8 cellular contexts compared by ENCODE assay signal in the genomic region with DNA sequence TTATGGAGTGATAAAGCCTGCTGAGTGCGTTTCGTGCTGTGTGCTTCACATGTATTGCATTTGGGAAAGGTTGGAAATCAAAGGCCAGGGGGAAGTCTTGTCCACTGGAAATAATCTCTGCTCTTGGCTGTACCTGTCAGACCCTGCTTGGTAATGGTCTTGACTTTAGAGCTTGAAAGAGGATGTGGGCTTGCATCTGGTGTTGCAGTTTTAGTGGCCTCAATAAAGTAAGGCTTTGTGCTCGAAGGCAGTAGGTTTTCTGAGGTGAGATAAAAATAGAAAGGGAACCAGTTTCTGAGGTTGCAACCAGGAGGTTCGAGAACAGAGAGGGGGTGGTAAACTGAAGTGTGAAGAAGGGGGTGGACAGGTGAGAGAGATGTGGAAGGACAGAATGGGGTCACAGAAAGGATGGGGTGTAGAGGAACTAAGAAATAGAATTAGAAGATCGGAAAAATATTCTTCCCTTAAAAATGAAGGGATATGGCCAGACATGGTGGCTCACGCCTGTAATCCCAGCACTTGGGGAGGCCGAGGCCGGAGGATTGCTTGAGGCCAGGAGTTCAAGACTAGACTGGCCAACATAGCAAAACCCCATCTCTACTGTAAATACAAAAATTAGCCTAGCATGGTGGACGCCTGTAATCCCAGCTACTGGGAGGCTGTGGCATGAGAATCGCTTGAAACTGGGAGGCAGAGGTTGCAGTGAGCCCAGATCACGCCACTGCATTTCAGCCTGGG. TPM values are rescaled to one million over a fixed set of nuclear protein-coding genes. Genes with fewer than 3 reads are reported as not detected.
A peak's percentile ranks its signal among the peaks of the same experiment; 100 is the strongest.
DNase-seq lines count a peak whose midpoint lies in the region; ATAC-seq and TF ChIP-seq lines count a peak whose summit lies in the region.

No MANE protein-coding gene starts in this region.

- H3K4me1 ChIP-seq in ACC112 (ENCODE audit: control insufficient read depth, insufficient read depth, low read length, unreplicated experiment) (peaks cover 22% of the 10 kb centered on the region), iPS-18a (ENCODE audit: control insufficient read depth, low read depth, low read length) (peaks cover 14% of the 10 kb centered on the region), testis (peaks cover 30% of the 10 kb centered on the region)

- 44 to 46% methylated on average over 11 of the region's 11 CpGs for WGBS in testis, 2 donors

- H3K27ac ChIP-seq in ACC112 (ENCODE audit: low read depth, low read length) (peak overlapping the region; percentile 75), iPS-18a (ENCODE audit: low read length) (peak overlapping the region; percentile 97), testis (peak overlapping the region; percentile 96 to 99)

- peaks cover 69% of the 10 kb centered on the region for H3K4me1 Mint-ChIP-seq in activated B cell treated with CpG ODN at 0.5 μM for 24 hours

- H2AFZ ChIP-seq in ACC112 (ENCODE audit: low read length, unreplicated experiment) = peak overlapping the region; percentile 90

- H3K79me2 ChIP-seq in ACC112 (ENCODE audit: control insufficient read depth, insufficient read depth, low read length, unreplicated experiment) = peaks cover 72% of the 10 kb centered on the region

- intact Hi-C loops in activated B cell treated with CpG ODN at 0.5 μM for 24 hours (cut with micrococcal nuclease) (loop anchor here (5.0 to 10.0 kb wide), 6 partner anchors 146 to 882 kb away; a partner anchor contains a TSS), testis (cut with DNase I; ENCODE audit: low total_unique reads) (no loop called here)

- TF ChIP-seq CTCF in activated B cell treated with CpG ODN at 0.5 μM for 24 hours (IDR thresholded peaks at IDR 0.05) = no peak
- no peak for TF ChIP-seq CTCF in testis (IDR thresholded peaks at IDR 0.05)

- peak overlapping the region; percentile 98 for H3K9ac ChIP-seq in iPS-18a (ENCODE audit: low read length)

- H3K9me3 ChIP-seq in iPS-18a (ENCODE audit: control insufficient read depth, low read depth, low read length) (no peaks in the 10 kb centered on the region), testis (no peaks in the 10 kb centered on the region)

- DNase-seq in activated B cell treated with CpG ODN at 0.5 μM for 24 hours = no peak
- DNase-seq in testis = no peak
- no peak for DNase-seq in HCEC 1CT
- DNase-seq in stimulated activated naive CD4-positive, alpha-beta T cell treated with Interleukin-2 at 50 U/mL for 16 hours (lab: John Stamatoyannopoulos, UW) = no peak

- POLR2A ChIA-PET in activated B cell treated with CpG ODN at 0.5 μM for 24 hours (lab: Charles Lee) = interaction anchor here (0.6 to 1.6 kb wide), 7 partner anchors 18 to 483 kb away, joined by 3 to 7 read pairs (median 5); a partner anchor contains a TSS

- no peaks in the 10 kb centered on the region for H3K27me3 Mint-ChIP-seq in activated B cell treated with CpG ODN at 0.5 μM for 24 hours

- no peaks in the 10 kb centered on the region for H3K27me3 ChIP-seq in ACC112 (ENCODE audit: insufficient read depth, low read length)
- no peaks in the 10 kb centered on the region for H3K27me3 ChIP-seq in iPS-18a (ENCODE audit: control insufficient read depth, insufficient read depth, low read length)
- H3K27me3 ChIP-seq in testis = no peaks in the 10 kb centered on the region

- CTCF ChIA-PET in activated B cell treated with CpG ODN at 0.5 μM for 24 hours (lab: Charles Lee) = interaction anchor here (1.0 kb wide), 1 partner anchor 54 kb away, joined by 3 read pairs; no protein-coding TSS in a partner anchor

- TF ChIP-seq POLR2A in testis (IDR thresholded peaks at IDR 0.05) = no peak

- H3K4me3 Mint-ChIP-seq in activated B cell treated with CpG ODN at 0.5 μM for 24 hours = peak overlapping the region; percentile 94

- no peaks in the 10 kb centered on the region for H3K9me3 Mint-ChIP-seq in activated B cell treated with CpG ODN at 0.5 μM for 24 hours

- ATAC-seq in GM18498 (IDR thresholded peaks at IDR 0.05; ENCODE audit: unreplicated experiment) (peak; percentile 43), HG03378 (IDR thresholded peaks at IDR 0.05; ENCODE audit: unreplicated experiment) (peak; percentile 39), activated B cell treated with CpG ODN at 0.5 μM for 24 hours (ENCODE audit: low read depth) (no peak)

- H3K36me3 ChIP-seq in ACC112 (ENCODE audit: insufficient read depth, low read length) (peaks cover 6% of the 10 kb centered on the region; the same call in 1 of the 2 replicates), iPS-18a (ENCODE audit: control insufficient read depth, low read depth, low read length) (no peaks in the 10 kb centered on the region), testis (ENCODE audit: low read depth, missing control alignments) (no peaks in the 10 kb centered on the region)

- peaks cover 28% of the 10 kb centered on the region for H3K36me3 Mint-ChIP-seq in activated B cell treated with CpG ODN at 0.5 μM for 24 hours (ENCODE audit: low read depth)

- H3K27ac Mint-ChIP-seq in activated B cell treated with CpG ODN at 0.5 μM for 24 hours = peak overlapping the region; percentile 85

- H3K4me3 ChIP-seq in ACC112 (ENCODE audit: low read depth, low read length) (peak overlapping the region; percentile 91), iPS-18a (ENCODE audit: low read length) (peak overlapping the region; percentile 99), testis (peak overlapping the region; percentile 94)

RNA-seq across cellular contexts. Expression of a gene that starts 1.5 kb away (rescaled TPM):
- total RNA-seq in activated B cell treated with CpG ODN at 0.5 μM for 24 hours = 43.0 and 50.5 TPM in 2 replicates
- total RNA-seq in testis = 100 to 1,000 TPM; 120 to 133 TPM
- 99.7 TPM for polyA plus RNA-seq in testis (ENCODE audit: insufficient read depth, low read depth, low replicate concordance)

RNA-seq across cellular contexts. Expression of a gene that starts 1.8 kb away (rescaled TPM):
- 219 and 232 TPM in 2 replicates for total RNA-seq in activated B cell treated with CpG ODN at 0.5 μM for 24 hours
- 10 to 100 TPM; 79.8 to 96.6 TPM for total RNA-seq in testis
- 110 TPM for polyA plus RNA-seq in testis (ENCODE audit: insufficient read depth, low read depth, low replicate concordance)

RNA-seq across cellular contexts. Expression of a gene that starts 51.7 kb away (rescaled TPM):
- total RNA-seq in activated B cell treated with CpG ODN at 0.5 μM for 24 hours (0.55 and 1.4 TPM in 2 replicates), testis (10 to 100 TPM in 1 of 2 donors, 1 to 10 TPM in 1; 9.4 to 16.3 TPM)
- polyA plus RNA-seq in testis (ENCODE audit: insufficient read depth, low read depth, low replicate concordance) = 11.3 TPM
